In genomic region chr5:35409361-35409760, GRCh38 we compare ENCODE assay signal across 4 cellular contexts.
TF ChIP-seq lines count a peak whose summit lies in the region.

No MANE protein-coding gene starts in this region.

TF ChIP-seq in HepG2, 621 proteins besides CTCF, POLR2A, EP300 and RAD21 (continues in another document):
- TF ChIP-seq CREB1 (IDR thresholded peaks at IDR 0.05) (peak; percentile 89), CREB1 (CRISPR knock-in tag; IDR thresholded peaks at IDR 0.05) (no peak), ATF7 (IDR thresholded peaks at IDR 0.05) (peak; percentile 97), ATF7 (CRISPR knock-in tag; IDR thresholded peaks at IDR 0.05) (no peak), KDM1A (CRISPR knock-in tag; IDR thresholded peaks at IDR 0.05) (no peak), ATF6 (CRISPR knock-in tag; conservative IDR thresholded peaks at IDR 0.05) (no peak), ARNT (IDR thresholded peaks at IDR 0.05) (no peak), KAT2B (IDR thresholded peaks at IDR 0.05; ENCODE audit: borderline replicate concordance, low read depth, low read length) (no peak)

TF ChIP-seq in HEK293, 187 proteins besides CTCF, POLR2A, EP300 and RAD21:
- peak; percentile 84 for TF ChIP-seq ATF2 (tag by site-specific recombination; IDR thresholded peaks at IDR 0.05; ENCODE audit: low read depth)
- no peak for TF ChIP-seq SP7 (tag by site-specific recombination; IDR thresholded peaks at IDR 0.05)

TF ChIP-seq in GM12878, 131 proteins besides CTCF, POLR2A, EP300 and RAD21:
- TF ChIP-seq BHLHE40 (IDR thresholded peaks at IDR 0.05; ENCODE audit: borderline replicate concordance in 1 of 2, low read depth in 2 of 2, low read length in 1 of 2) = no peak
- peak; percentile 75 for TF ChIP-seq ATF7 (IDR thresholded peaks at IDR 0.05; ENCODE audit: low read depth)

TF ChIP-seq in K562, 482 proteins besides CTCF, POLR2A, EP300 and RAD21:
- TF ChIP-seq JUND (IDR thresholded peaks at IDR 0.05; ENCODE audit: borderline replicate concordance, low read depth, low read length) = no peak
- peak; percentile 54; the same call in 1 of the 3 replicates for TF ChIP-seq JUND (tag; IDR thresholded peaks at IDR 0.05; ENCODE audit: borderline replicate concordance, low read depth, low read length)
- TF ChIP-seq JUNB (CRISPR knock-in tag; conservative IDR thresholded peaks at IDR 0.05) = peak; percentile 69; the same call in 1 of the 2 replicates
- no peak for TF ChIP-seq POLR3G (IDR thresholded peaks at IDR 0.05; ENCODE audit: extremely low read depth, insufficient read length, insufficient replicate concordance)
- no peak for TF ChIP-seq ZNF436 (CRISPR knock-in tag; IDR thresholded peaks at IDR 0.05)
- no peak for TF ChIP-seq HSF4 (CRISPR knock-in tag; IDR thresholded peaks at IDR 0.05; ENCODE audit: borderline replicate concordance)
- TF ChIP-seq ATF3 (IDR thresholded peaks at IDR 0.05) = peak; percentile 71
- no peak for TF ChIP-seq ATF3 (CRISPR knock-in tag; conservative IDR thresholded peaks at IDR 0.05)
- TF ChIP-seq ZBTB12 (CRISPR knock-in tag; IDR thresholded peaks at IDR 0.05) = no peak
- no peak for TF ChIP-seq NRF1 (conservative IDR thresholded peaks at IDR 0.05 in 1 of 2, IDR thresholded peaks at IDR 0.05 in 1 of 2)
- TF ChIP-seq ZNF785 (CRISPR knock-in tag; IDR thresholded peaks at IDR 0.05) = no peak
TF ChIP-seq in K562: peak in this region for 3.
